20 cellular contexts compared by ENCODE assay signal in genomic region chr18:73043231-73044000, GRCh38.
DNase-seq lines count a peak whose midpoint lies in the region; ATAC-seq, FAIRE-seq and TF ChIP-seq lines count a peak whose summit lies in the region.
"Had no signal": no experiment of that assay in that cellular context is flagged by ENCODE, and none has a peak within 500 bp of the region (broad histone marks: within the 10 kb centered on the region; RNA-seq: fewer than 3 reads in every experiment).

No MANE protein-coding gene starts in this region.

- no peak for TF ChIP-seq CTCF in D721Med (IDR thresholded peaks at IDR 0.05; ENCODE audit: insufficient read depth, missing control alignments)

- H3K4me1 Mint-ChIP-seq in activated CD4-positive, alpha-beta T cell treated with anti-CD3 and anti-CD28 coated beads for 36 hours = no peaks in the 10 kb centered on the region

- no peak overlapping the region for H3K27ac Mint-ChIP-seq in activated CD4-positive, alpha-beta T cell treated with anti-CD3 and anti-CD28 coated beads for 36 hours
- H3K27ac Mint-ChIP-seq: GM23338; T-helper 2 cell treated with Interferon-gamma antibody and Interleukin-4, amounts not matched to agents 5 μg/mL and 100 μg/mL, for 36 hours had no signal

- POLR2A ChIA-PET in activated CD4-positive, alpha-beta T cell treated with anti-CD3 and anti-CD28 coated beads for 36 hours (lab: Charles Lee) = no interaction called here

- DNase-seq in D721Med (ENCODE audit: insufficient read length, low spot score) (no peak), NCI-H1436 (lab: John Stamatoyannopoulos, UW) (peak; percentile 44), NCI-H446 treated with DMSO at 0.1 percent for 48 hours (lab: John Stamatoyannopoulos, UW) (peak; percentile 29), kidney glomerular epithelial cell (lab: John Stamatoyannopoulos, UW) (peak; percentile 27), activated gamma-delta T cell treated with Interleukin-2 at 50 U/mL for 16 hours (no peak)
- DNase-seq in activated CD8-positive, alpha-beta memory T cell treated with anti-CD3 and anti-CD28 coated beads, Interleukin-2, amount 50 U/mL, for 48 hours = no peak
- DNase-seq in activated CD4-positive, alpha-beta T cell treated with anti-CD3 and anti-CD28 coated beads for 36 hours = no peak
- DNase-seq: activated effector memory CD4-positive, alpha-beta T cell treated with anti-CD3 and anti-CD28 coated beads, Interleukin-2, amount 50 U/mL, for 16 hours; amniotic stem cell; Calu3; caudate nucleus; left ventricle myocardium superior; sigmoid colon; stimulated activated CD4-positive, alpha-beta T cell treated with anti-CD3 and anti-CD28 coated beads, Interleukin-1b, Interleukin-23, amount 100 ng/mL, for 48 hours had no signal

- CTCF ChIA-PET in activated CD4-positive, alpha-beta T cell treated with anti-CD3 and anti-CD28 coated beads for 36 hours (lab: Charles Lee) = no interaction called here

- no peak for ATAC-seq in GM18861 (IDR thresholded peaks at IDR 0.05; ENCODE audit: unreplicated experiment)
- no peak for ATAC-seq in activated CD4-positive, alpha-beta T cell treated with anti-CD3 and anti-CD28 coated beads for 36 hours
- ATAC-seq: activated CD4-positive, CD25-positive, alpha-beta regulatory T cell treated with anti-CD3 and anti-CD28 coated beads, Interleukin-2, amount 50 U/mL, for 24 hours; esophagus mucosa; GM23338; left ventricle myocardium superior had no signal

- peaks cover 4% of the 10 kb centered on the region for H3K9me3 Mint-ChIP-seq in activated CD4-positive, alpha-beta T cell treated with anti-CD3 and anti-CD28 coated beads for 36 hours (ENCODE audit: low read depth)
- H3K9me3 Mint-ChIP-seq: GM23338 had no signal

- peak; percentile 96 for FAIRE-seq in D721Med (lab: Jason Lieb, UNC)

- no peak overlapping the region for H3K4me3 Mint-ChIP-seq in activated CD4-positive, alpha-beta T cell treated with anti-CD3 and anti-CD28 coated beads for 36 hours
- H3K4me3 Mint-ChIP-seq: GM23338; IgD-negative memory B cell; T-helper 2 cell treated with Interferon-gamma antibody and Interleukin-4, amounts not matched to agents 5 μg/mL and 100 μg/mL, for 36 hours had no signal

- H3K36me3 Mint-ChIP-seq in activated CD4-positive, alpha-beta T cell treated with anti-CD3 and anti-CD28 coated beads for 36 hours (ENCODE audit: low read depth) = no peaks in the 10 kb centered on the region
- H3K36me3 Mint-ChIP-seq: IgD-negative memory B cell had no signal

- H3K27me3 Mint-ChIP-seq in activated CD4-positive, alpha-beta T cell treated with anti-CD3 and anti-CD28 coated beads for 36 hours = no peaks in the 10 kb centered on the region
- H3K27me3 Mint-ChIP-seq: IgD-negative memory B cell had no signal

- intact Hi-C loops in activated CD4-positive, alpha-beta T cell treated with anti-CD3 and anti-CD28 coated beads for 36 hours (cut with DNase I, micrococcal nuclease) = no loop called here

Comparison
In these comparisons a context has a peak if more than half of its experiments do, and no peak if none do; other contexts are left out.
1. DNase-seq: peak in NCI-H1436 (single experiment), NCI-H446 treated with DMSO at 0.1 percent for 48 hours (single experiment) and kidney glomerular epithelial cell (single experiment); none in D721Med (single experiment), activated CD8-positive, alpha-beta memory T cell treated with anti-CD3 and anti-CD28 coated beads, Interleukin-2, amount 50 U/mL, for 48 hours (single experiment), activated gamma-delta T cell treated with Interleukin-2 at 50 U/mL for 16 hours (single experiment) and activated CD4-positive, alpha-beta T cell treated with anti-CD3 and anti-CD28 coated beads for 36 hours (single experiment).